23 cellular contexts compared by ENCODE assay signal in genomic region chr1:118396279-118396678, GRCh38.
DNase-seq lines count a peak whose midpoint lies in the region; ATAC-seq and TF ChIP-seq lines count a peak whose summit lies in the region.
"Had no signal": no experiment of that assay in that cellular context is flagged by ENCODE, and none has a peak within 500 bp of the region (broad histone marks: within the 10 kb centered on the region; RNA-seq: fewer than 3 reads in every experiment).

No MANE protein-coding gene starts in this region.

- H2BK12ac ChIP-seq in trophoblast cell (ENCODE audit: low read length): no peak overlapping the region

- H3K14ac ChIP-seq in trophoblast cell (ENCODE audit: low read length): no peak overlapping the region

- TF ChIP-seq CTCF in foreskin keratinocyte (conservative IDR thresholded peaks at IDR 0.05) (no peak), esophagus muscularis mucosa (IDR thresholded peaks at IDR 0.05) (no peak)

- no peaks in the 10 kb centered on the region for H3K79me1 ChIP-seq in trophoblast cell (ENCODE audit: low read length)

- H3K4me3 ChIP-seq in trophoblast cell (ENCODE audit: low read depth, low read length) (no peak overlapping the region), skeletal muscle tissue (ENCODE audit: low read length in 3 of 3) (no peak overlapping the region), esophagus muscularis mucosa (no peak overlapping the region)
- H3K4me3 ChIP-seq: BLaER1, GM12878 had no signal

- H4K91ac ChIP-seq in trophoblast cell (ENCODE audit: low read depth, low read length): no peak overlapping the region

- H3K4ac ChIP-seq in trophoblast cell (ENCODE audit: low read depth, low read length): no peak overlapping the region

- TF ChIP-seq POLR2A in esophagus muscularis mucosa (IDR thresholded peaks at IDR 0.05; ENCODE audit: low read depth): no peak

- H2BK5ac ChIP-seq in trophoblast cell (ENCODE audit: low read depth, low read length, poor library complexity): no peak overlapping the region

- H3K23ac ChIP-seq in trophoblast cell (ENCODE audit: low read length): no peak overlapping the region

- H3K18ac ChIP-seq in trophoblast cell (ENCODE audit: low read length): no peak overlapping the region

- H3K79me2 ChIP-seq in trophoblast cell (ENCODE audit: control insufficient read depth, insufficient read depth, low read length, poor library complexity): no peaks in the 10 kb centered on the region

- WGBS in trophoblast cell (ENCODE audit: extremely low coverage, insufficient coverage, insufficient read length): no CpG with 5 or more reads among the region's 1 CpG
- 50% methylated on average over 1 of the region's 1 CpG for WGBS in esophagus muscularis mucosa

- no peak overlapping the region for H2BK120ac ChIP-seq in trophoblast cell (ENCODE audit: insufficient read depth, low read length, poor library complexity)

- H3K27ac ChIP-seq in foreskin keratinocyte: no peak overlapping the region
- no peak overlapping the region for H3K27ac ChIP-seq in trophoblast cell (ENCODE audit: low read depth, low read length)
- peak overlapping the region; percentile 60 for H3K27ac ChIP-seq in skeletal muscle tissue (ENCODE audit: low read depth, low read length)
- no peak overlapping the region for H3K27ac ChIP-seq in esophagus muscularis mucosa (replicated peaks in 1 of 4)
- H3K27ac ChIP-seq: BLaER1 had no signal

- H3K36me3 ChIP-seq in trophoblast cell (ENCODE audit: control insufficient read depth in 1 of 2, insufficient read depth in 2 of 2, low read length in 2 of 2) (no peaks in the 10 kb centered on the region), skeletal muscle tissue (ENCODE audit: control insufficient read depth in 3 of 3, insufficient read depth in 3 of 3, low read length in 3 of 3) (no peaks in the 10 kb centered on the region), esophagus muscularis mucosa (no peaks in the 10 kb centered on the region)
- H3K36me3 ChIP-seq: BE2C, BLaER1 had no signal

- H2AFZ ChIP-seq in trophoblast cell (ENCODE audit: insufficient read depth, low read length, poor library complexity): no peak overlapping the region

- no peak overlapping the region for H4K8ac ChIP-seq in trophoblast cell (ENCODE audit: low read depth, low read length)

- DNase-seq in foreskin keratinocyte (peak in 1 of 2 donors; percentile 22), trophoblast cell (peak; percentile 1 to 61), NK-92 (lab: John Stamatoyannopoulos, UW; ENCODE audit: unreplicated experiment) (no peak), occipital lobe (lab: John Stamatoyannopoulos, UW) (no peak), esophagus muscularis mucosa (ENCODE audit: extremely low spot score) (no peak), NCI-H526 treated with DMSO at 0.1 percent for 48 hours (lab: John Stamatoyannopoulos, UW) (no peak)
- DNase-seq: 8988T; ACHN; BE2C; CD4-positive, alpha-beta memory T cell; CD4-positive, CD25-positive, alpha-beta regulatory T cell; CD8-positive, alpha-beta memory T cell; COR-L47; DMS 273 treated with DMSO at 0.1 percent for 48 hours; DMS153; DMS53; DMS79; DND-41; EL; GDM1 had no signal

- TF ChIP-seq EP300 in esophagus muscularis mucosa (IDR thresholded peaks at IDR 0.05): no peak

- no peak overlapping the region for H3K4me2 ChIP-seq in trophoblast cell (ENCODE audit: low read length)
- H3K4me2 ChIP-seq: BLaER1 had no signal

- intact Hi-C loops in esophagus muscularis mucosa (cut with DNase I): no loop called here

- peak; percentile 37 for ATAC-seq in foreskin keratinocyte
- ATAC-seq: GM12878 had no signal

- H3K9me3 ChIP-seq in trophoblast cell (ENCODE audit: insufficient read depth, low read depth, low read length) (no peaks in the 10 kb centered on the region), skeletal muscle tissue (ENCODE audit: control insufficient read depth in 3 of 3, low read length in 3 of 3) (no peaks in the 10 kb centered on the region), esophagus muscularis mucosa (no peaks in the 10 kb centered on the region)
- H3K9me3 ChIP-seq: BE2C, BLaER1 had no signal

- H2AK5ac ChIP-seq in trophoblast cell (ENCODE audit: low read length): no peak overlapping the region

- no peak overlapping the region for H4K12ac ChIP-seq in trophoblast cell (ENCODE audit: low read depth, low read length)

- H3K4me1 ChIP-seq in foreskin keratinocyte (no peaks in the 10 kb centered on the region), trophoblast cell (ENCODE audit: control insufficient read depth in 1 of 2, insufficient read depth in 2 of 2, low read length in 2 of 2) (no peaks in the 10 kb centered on the region), skeletal muscle tissue (ENCODE audit: control insufficient read depth in 3 of 3, insufficient read depth in 3 of 3, low read length in 3 of 3) (peaks cover 15 to 23% (median 20%) of the 10 kb centered on the region in 3 donors), esophagus muscularis mucosa (peaks cover 0 to 31% (median 13%) of the 10 kb centered on the region in 4 donors)
- H3K4me1 ChIP-seq: BE2C had no signal

- H3K9ac ChIP-seq in trophoblast cell (ENCODE audit: low read length) (no peak overlapping the region), skeletal muscle tissue (ENCODE audit: low read depth in 1 of 3, low read length in 3 of 3) (peak overlapping the region in 1 of 3 donors; percentile 54)
- H3K9ac ChIP-seq: BLaER1 had no signal

- H3K27me3 ChIP-seq in foreskin keratinocyte (no peaks in the 10 kb centered on the region), trophoblast cell (ENCODE audit: insufficient read depth, low read length) (no peaks in the 10 kb centered on the region), skeletal muscle tissue (ENCODE audit: control insufficient read depth in 3 of 3, insufficient read depth in 3 of 3, low read length in 3 of 3) (no peaks in the 10 kb centered on the region), esophagus muscularis mucosa (no peaks in the 10 kb centered on the region)
- H3K27me3 ChIP-seq: BE2C, BLaER1 had no signal

Comparison
In these comparisons a context has a peak if more than half of its experiments do, and no peak if none do; other contexts are left out.
1. DNase-seq: peak in trophoblast cell (2 of 2); none in NK-92 (single experiment), occipital lobe (single experiment), esophagus muscularis mucosa (single experiment) and NCI-H526 treated with DMSO at 0.1 percent for 48 hours (single experiment).